ENCODE assay signal across 34 cellular contexts in genomic region chr4:5257086-5257485, GRCh38.
"Had no signal": no experiment of that assay in that cellular context is flagged by ENCODE, and none has a peak within 500 bp of the region (broad histone marks: within the 10 kb centered on the region; RNA-seq: fewer than 3 reads in every experiment).

No MANE protein-coding gene starts in this region.

- ATAC-seq: activated CD8-positive, alpha-beta T cell treated with anti-CD3 and anti-CD28 coated beads for 36 hours; activated naive CD8-positive, alpha-beta T cell treated with anti-CD3 and anti-CD28 coated beads, Interleukin-2, amount 50 U/mL, for 24 hours; activated T-cell treated with anti-CD3 and anti-CD28 coated beads, Interleukin-2, amount 50 U/mL, for 4 hours; activated T-cell treated with anti-CD3 and anti-CD28 coated beads, Interleukin-2, amount 50 U/mL, for 72 hours; activated T-helper 17 cell treated with anti-CD3 and anti-CD28 coated beads, Interleukin-2, amount 50 U/mL, for 72 hours had no signal

- DNase-seq: activated B cell treated with CpG ODN at 0.5 μM for 24 hours; activated CD4-positive, alpha-beta memory T cell treated with anti-CD3 and anti-CD28 coated beads for 36 hours; activated CD4-positive, alpha-beta T cell treated with anti-CD3 and anti-CD28 coated beads for 4 hours; activated CD4-positive, alpha-beta T cell treated with anti-CD3 and anti-CD28 coated beads, Interleukin-2, amount 10 ng/mL, durations not matched to agents 24 days and 14 days; activated CD4-positive, alpha-beta T cell treated with anti-CD3 and anti-CD28 coated beads, Interleukin-2, amount 50 U/mL, for 1 hour; activated CD4-positive, alpha-beta T cell treated with anti-CD3 and anti-CD28 coated beads, Interleukin-2, amount 50 U/mL, for 4 hours; activated CD4-positive, CD25-positive, alpha-beta regulatory T cell treated with anti-CD3 and anti-CD28 coated beads, Interleukin-2, amount 50 U/mL, for 72 hours; activated CD8-positive, alpha-beta memory T cell treated with anti-CD3 and anti-CD28 coated beads, Interleukin-2, amount 50 U/mL, for 4 hours; activated CD8-positive, alpha-beta T cell treated with anti-CD3 and anti-CD28 coated beads for 36 hours; activated effector memory CD4-positive, alpha-beta T cell treated with anti-CD3 and anti-CD28 coated beads, Interleukin-2, amount 50 U/mL, for 16 hours; activated gamma-delta T cell treated with Interleukin-2 at 50 U/mL for 16 hours; activated naive CD4-positive, alpha-beta T cell; activated naive CD4-positive, alpha-beta T cell treated with anti-CD3 and anti-CD28 coated beads for 36 hours; activated naive CD8-positive, alpha-beta T cell treated with anti-CD3 and anti-CD28 coated beads, Interleukin-2, amount 10 ng/mL, durations not matched to agents 7 days and 5 days; activated naive CD8-positive, alpha-beta T cell treated with anti-CD3 and anti-CD28 coated beads, Interleukin-2, amount 50 U/mL, for 24 hours; activated T-cell treated with anti-CD3 and anti-CD28 coated beads for 4 hours; activated T-cell treated with anti-CD3 and anti-CD28 coated beads, Interleukin-2, amount 50 U/mL, for 1 hour; activated T-cell treated with anti-CD3 and anti-CD28 coated beads, Interleukin-2, amount 50 U/mL, for 4 hours; activated T-cell treated with anti-CD3 and anti-CD28 coated beads, Interleukin-2, amount 50 U/mL, for 72 hours; amygdala; anterior cingulate cortex; central memory CD4-positive, alpha-beta T cell; T-helper 2 cell; T-helper 9 cell had no signal

- H3K4me1 ChIP-seq: ascending aorta had no signal

- H3K36me3 Mint-ChIP-seq: activated CD4-positive, alpha-beta memory T cell treated with anti-CD3 and anti-CD28 coated beads for 36 hours; activated naive CD4-positive, alpha-beta T cell treated with anti-CD3 and anti-CD28 coated beads, Interleukin-2, amount 50 U/mL, for 24 hours; activated naive CD8-positive, alpha-beta T cell; activated naive CD8-positive, alpha-beta T cell treated with anti-CD3 and anti-CD28 coated beads, Interleukin-2, amount 10 ng/mL, durations not matched to agents 7 days and 5 days; brain had no signal

- H3K36me3 ChIP-seq: ascending aorta had no signal

- H3K27me3 Mint-ChIP-seq: activated CD4-positive, alpha-beta memory T cell treated with anti-CD3 and anti-CD28 coated beads for 36 hours; activated CD4-positive, alpha-beta T cell treated with anti-CD3 and anti-CD28 coated beads, Interleukin-2, amount 10 ng/mL, durations not matched to agents 24 days and 14 days; activated CD8-positive, alpha-beta T cell treated with anti-CD3 and anti-CD28 coated beads for 36 hours; activated naive CD4-positive, alpha-beta T cell treated with anti-CD3 and anti-CD28 coated beads, Interleukin-2, amount 50 U/mL, for 24 hours; activated naive CD8-positive, alpha-beta T cell treated with anti-CD3 and anti-CD28 coated beads, Interleukin-2, amount 10 ng/mL, durations not matched to agents 7 days and 5 days had no signal

- H3K4me1 Mint-ChIP-seq: activated B cell treated with CpG ODN at 0.5 μM for 24 hours; activated CD4-positive, alpha-beta T cell treated with anti-CD3 and anti-CD28 coated beads, Interleukin-2, amount 10 ng/mL, durations not matched to agents 24 days and 14 days; activated naive CD4-positive, alpha-beta T cell treated with anti-CD3 and anti-CD28 coated beads, Interleukin-2, amount 50 U/mL, for 24 hours; activated naive CD8-positive, alpha-beta T cell treated with anti-CD3 and anti-CD28 coated beads, Interleukin-2, amount 10 ng/mL, durations not matched to agents 7 days and 5 days; activated naive CD8-positive, alpha-beta T cell treated with anti-CD3 and anti-CD28 coated beads, Interleukin-2, amount 50 U/mL, for 24 hours; activated T-helper 17 cell treated with anti-CD3 and anti-CD28 coated beads, Interleukin-2, amount 50 U/mL, for 72 hours; brain had no signal

- H3K4me3 Mint-ChIP-seq: activated B cell treated with CpG ODN at 0.5 μM for 24 hours; activated CD4-positive, alpha-beta memory T cell treated with anti-CD3 and anti-CD28 coated beads for 36 hours; activated CD4-positive, alpha-beta T cell treated with anti-CD3 and anti-CD28 coated beads, Interleukin-2, amount 10 ng/mL, durations not matched to agents 24 days and 14 days; activated CD8-positive, alpha-beta T cell treated with anti-CD3 and anti-CD28 coated beads for 36 hours; activated naive CD4-positive, alpha-beta T cell treated with anti-CD3 and anti-CD28 coated beads for 36 hours; activated naive CD4-positive, alpha-beta T cell treated with anti-CD3 and anti-CD28 coated beads, Interleukin-2, amount 50 U/mL, for 24 hours; activated naive CD8-positive, alpha-beta T cell; activated naive CD8-positive, alpha-beta T cell treated with anti-CD3 and anti-CD28 coated beads, Interleukin-2, amount 10 ng/mL, durations not matched to agents 7 days and 5 days; activated naive CD8-positive, alpha-beta T cell treated with anti-CD3 and anti-CD28 coated beads, Interleukin-2, amount 50 U/mL, for 24 hours; activated T-cell treated with anti-CD3 and anti-CD28 coated beads, Interleukin-2, amount 50 U/mL, for 4 hours; activated T-cell treated with anti-CD3 and anti-CD28 coated beads, Interleukin-2, amount 50 U/mL, for 72 hours; activated T-helper 1 cell treated with anti-CD3 and anti-CD28 coated beads, Interleukin-12 subunit alpha, Interleukin-12 subunit beta, Interleukin-2, Interleukin-4 antibody, amounts not matched to agents 30 ng/mL and 10 ng/mL and 1 ng/mL, durations not matched to agents 14 hours and 24 hours and 36 hours; activated T-helper 17 cell treated with anti-CD3 and anti-CD28 coated beads, Interleukin-2, amount 50 U/mL, for 72 hours; brain; T-helper 1 cell treated with Interleukin-12 subunit alpha and Interleukin-12 subunit beta and Interleukin-4 antibody, amounts not matched to agents 30 μg/mL and 1 μg/mL, for 36 hours; T-helper 2 cell treated with Interferon-gamma antibody and Interleukin-4, amounts not matched to agents 5 μg/mL and 100 μg/mL, for 36 hours had no signal

- FAIRE-seq: TTC549 had no signal

- H3K27ac ChIP-seq: ascending aorta, VCaP had no signal

- H3K9me3 ChIP-seq: ascending aorta had no signal

- H3K9me3 Mint-ChIP-seq: activated B cell treated with CpG ODN at 0.5 μM for 24 hours; activated CD4-positive, alpha-beta memory T cell treated with anti-CD3 and anti-CD28 coated beads for 36 hours; activated CD8-positive, alpha-beta T cell treated with anti-CD3 and anti-CD28 coated beads for 36 hours; activated naive CD4-positive, alpha-beta T cell treated with anti-CD3 and anti-CD28 coated beads for 36 hours; activated naive CD8-positive, alpha-beta T cell treated with anti-CD3 and anti-CD28 coated beads, Interleukin-2, amount 10 ng/mL, durations not matched to agents 7 days and 5 days; activated naive CD8-positive, alpha-beta T cell treated with anti-CD3 and anti-CD28 coated beads, Interleukin-2, amount 50 U/mL, for 24 hours; activated T-cell treated with anti-CD3 and anti-CD28 coated beads, Interleukin-2, amount 50 U/mL, for 4 hours; T-helper 2 cell treated with Interferon-gamma antibody and Interleukin-4, amounts not matched to agents 5 μg/mL and 100 μg/mL, for 36 hours had no signal

- H3K27ac Mint-ChIP-seq: activated B cell treated with CpG ODN at 0.5 μM for 24 hours; activated CD4-positive, alpha-beta memory T cell treated with anti-CD3 and anti-CD28 coated beads for 36 hours; activated CD4-positive, alpha-beta T cell treated with anti-CD3 and anti-CD28 coated beads, Interleukin-2, amount 10 ng/mL, durations not matched to agents 24 days and 14 days; activated CD8-positive, alpha-beta T cell treated with anti-CD3 and anti-CD28 coated beads for 36 hours; activated naive CD4-positive, alpha-beta T cell treated with anti-CD3 and anti-CD28 coated beads for 36 hours; activated naive CD4-positive, alpha-beta T cell treated with anti-CD3 and anti-CD28 coated beads, Interleukin-2, amount 50 U/mL, for 24 hours; activated naive CD8-positive, alpha-beta T cell; activated naive CD8-positive, alpha-beta T cell treated with anti-CD3 and anti-CD28 coated beads, Interleukin-2, amount 10 ng/mL, durations not matched to agents 7 days and 5 days; activated naive CD8-positive, alpha-beta T cell treated with anti-CD3 and anti-CD28 coated beads, Interleukin-2, amount 50 U/mL, for 24 hours; activated T-cell treated with anti-CD3 and anti-CD28 coated beads, Interleukin-2, amount 50 U/mL, for 72 hours; activated T-helper 1 cell treated with anti-CD3 and anti-CD28 coated beads, Interleukin-12 subunit alpha, Interleukin-12 subunit beta, Interleukin-2, Interleukin-4 antibody, amounts not matched to agents 30 ng/mL and 10 ng/mL and 1 ng/mL, durations not matched to agents 14 hours and 24 hours and 36 hours; activated T-helper 17 cell treated with anti-CD3 and anti-CD28 coated beads, Interleukin-2, amount 50 U/mL, for 72 hours; brain; T-helper 1 cell treated with Interleukin-12 subunit alpha and Interleukin-12 subunit beta and Interleukin-4 antibody, amounts not matched to agents 30 μg/mL and 1 μg/mL, for 36 hours; T-helper 2 cell treated with Interferon-gamma antibody and Interleukin-4, amounts not matched to agents 5 μg/mL and 100 μg/mL, for 36 hours had no signal

- H3K4me3 ChIP-seq: ascending aorta had no signal

- H3K27me3 ChIP-seq: ascending aorta had no signal
